In genomic region chr3:48086736-48087470, GRCh38 we compare ENCODE assay signal across 8 cellular contexts.
DNase-seq lines count a peak whose midpoint lies in the region; ATAC-seq and TF ChIP-seq lines count a peak whose summit lies in the region.

No MANE protein-coding gene starts in this region.

- TF ChIP-seq CTCF in heart right ventricle (IDR thresholded peaks at IDR 0.05) (no peak), kidney epithelial cell (IDR thresholded peaks at IDR 0.05; ENCODE audit: insufficient read depth, low read length, poor library complexity, severe bottlenecking) (no peak), testis (IDR thresholded peaks at IDR 0.05) (no peak)

- peaks cover 10 to 66% (median 54%) of the 10 kb centered on the region in 9 donors for H3K4me1 ChIP-seq in heart right ventricle
- H3K4me1 ChIP-seq in adipocyte (ENCODE audit: control insufficient read depth, insufficient read depth, low read length) = peaks cover 45% of the 10 kb centered on the region
- peaks cover 25% of the 10 kb centered on the region for H3K4me1 ChIP-seq in testis

- TF ChIP-seq POLR2A in testis (IDR thresholded peaks at IDR 0.05) = no peak

- H3K27ac ChIP-seq in heart right ventricle = peak overlapping the region; percentile 96 to 99 (median 98)
- peak overlapping the region; percentile 97 to 98 for H3K27ac ChIP-seq in testis

- no peaks in the 10 kb centered on the region for H3K9me3 ChIP-seq in heart right ventricle
- H3K9me3 ChIP-seq in adipocyte (ENCODE audit: control insufficient read depth, low read length) = no peaks in the 10 kb centered on the region
- H3K9me3 ChIP-seq in testis = no peaks in the 10 kb centered on the region

- peak in 1 of 8 donors; percentile 62 for ATAC-seq in heart right ventricle
- no peak for ATAC-seq in GM19328 (IDR thresholded peaks at IDR 0.05; ENCODE audit: unreplicated experiment)

- WGBS in heart right ventricle, 2 donors = 25 to 33% methylated on average over 2 of the region's 2 CpGs
- WGBS in testis, 2 donors = 21 to 24% methylated on average over 2 of the region's 2 CpGs

- peak overlapping the region; percentile 98 for H3K9ac ChIP-seq in adipocyte (ENCODE audit: low read length)

- H3K4me3 ChIP-seq in heart right ventricle (peak overlapping the region in 8 of 10 donors; percentile 3 to 99 (median 92)), adipocyte (ENCODE audit: low read length) (peak overlapping the region; percentile 87), kidney epithelial cell (ENCODE audit: low read depth, low read length) (peak overlapping the region; percentile 93), testis (peak overlapping the region; percentile 86 to 97)

- no peaks in the 10 kb centered on the region for H3K27me3 ChIP-seq in heart right ventricle
- H3K27me3 ChIP-seq in adipocyte (replicated peaks; ENCODE audit: control insufficient read depth, insufficient read depth, low read length) = no peaks in the 10 kb centered on the region
- no peaks in the 10 kb centered on the region for H3K27me3 ChIP-seq in kidney epithelial cell (ENCODE audit: control insufficient read depth, insufficient read depth, low read length)
- no peaks in the 10 kb centered on the region for H3K27me3 ChIP-seq in testis

- H3K36me3 ChIP-seq in heart right ventricle (peaks cover 0 to 22% (median 0%) of the 10 kb centered on the region in 9 donors), adipocyte (ENCODE audit: control insufficient read depth, insufficient read depth, low read length, severe bottlenecking) (no peaks in the 10 kb centered on the region), kidney epithelial cell (ENCODE audit: control insufficient read depth, insufficient read depth, low read length) (no peaks in the 10 kb centered on the region), testis (ENCODE audit: low read depth, missing control alignments) (no peaks in the 10 kb centered on the region)

- intact Hi-C loops in heart right ventricle (cut with DNase I) = loop anchor here in 8 of 10 donors (5.0 to 10.0 kb wide), 8 partner anchors 45 to 75 kb away; partner anchors contain the start of gene MAP4 (in 3 of the 8)
- intact Hi-C loops in cardiac septum (cut with DNase I) = loop anchor here (2.0 to 5.0 kb wide), 3 partner anchors 45 to 74 kb away; no protein-coding TSS in a partner anchor
- intact Hi-C loops in testis (cut with DNase I; ENCODE audit: low total_unique reads) = no loop called here

- DNase-seq in heart right ventricle = no peak
- DNase-seq in cardiac septum (ENCODE audit: low spot score) = no peak
- DNase-seq in adipocyte (ENCODE audit: low read depth) = peak; percentile 55
- no peak for DNase-seq in kidney epithelial cell (ENCODE audit: low read depth)
- no peak for DNase-seq in testis
- no peak for DNase-seq in cerebellar cortex (ENCODE audit: low spot score)
- no peak for DNase-seq in NCI-H446 (lab: John Stamatoyannopoulos, UW)
